Comparison of ENCODE assay signal across 8 cellular contexts in genomic region chr15:89017370-89018066, GRCh38.
DNase-seq lines count a peak whose midpoint lies in the region; ATAC-seq and TF ChIP-seq lines count a peak whose summit lies in the region.

No MANE protein-coding gene starts in this region.

- no peaks in the 10 kb centered on the region for H3K36me3 ChIP-seq in left ventricle myocardium inferior

- TF ChIP-seq CTCF in left ventricle myocardium inferior (IDR thresholded peaks at IDR 0.05; ENCODE audit: borderline replicate concordance) = peak; percentile 85
- peak; percentile 88 for TF ChIP-seq CTCF in progenitor cell of endocrine pancreas (IDR thresholded peaks at IDR 0.05; ENCODE audit: unreplicated experiment)
- peak; percentile 93 for TF ChIP-seq CTCF in type B pancreatic cell (conservative IDR thresholded peaks at IDR 0.05)

- peak overlapping the region; percentile 45 to 65 (median 55) for H3K4me3 Mint-ChIP-seq in T-cell
- peak overlapping the region; percentile 34 for H3K4me3 Mint-ChIP-seq in progenitor cell of endocrine pancreas (ENCODE audit: low read depth)
- peak overlapping the region; percentile 75 for H3K4me3 Mint-ChIP-seq in type B pancreatic cell

- H3K27me3 Mint-ChIP-seq in T-cell = peaks cover 4 to 10% of the 10 kb centered on the region in 2 donors
- H3K27me3 Mint-ChIP-seq in progenitor cell of endocrine pancreas = peaks cover 22% of the 10 kb centered on the region
- peaks cover 29% of the 10 kb centered on the region for H3K27me3 Mint-ChIP-seq in type B pancreatic cell

- H3K27ac ChIP-seq in left ventricle myocardium inferior (replicated peaks) = peak overlapping the region; percentile 87

- H3K36me3 Mint-ChIP-seq in T-cell = no peaks in the 10 kb centered on the region
- H3K36me3 Mint-ChIP-seq in progenitor cell of endocrine pancreas (ENCODE audit: insufficient read depth) = no peaks in the 10 kb centered on the region
- no peaks in the 10 kb centered on the region for H3K36me3 Mint-ChIP-seq in type B pancreatic cell

- H3K9me3 Mint-ChIP-seq in T-cell (no peaks in the 10 kb centered on the region), progenitor cell of endocrine pancreas (ENCODE audit: low read depth) (peaks cover 7% of the 10 kb centered on the region), type B pancreatic cell (peaks cover 9% of the 10 kb centered on the region)

- H3K27ac Mint-ChIP-seq in T-cell (peak overlapping the region; percentile 53 to 76), progenitor cell of endocrine pancreas (no peak overlapping the region), type B pancreatic cell (peak overlapping the region; percentile 48)

- peaks cover 8 to 13% (median 8%) of the 10 kb centered on the region in 3 donors for H3K4me1 Mint-ChIP-seq in T-cell
- peaks cover 13% of the 10 kb centered on the region for H3K4me1 Mint-ChIP-seq in progenitor cell of endocrine pancreas (ENCODE audit: low read depth)
- H3K4me1 Mint-ChIP-seq in type B pancreatic cell (ENCODE audit: unreplicated experiment) = peaks cover 10% of the 10 kb centered on the region

- POLR2A ChIA-PET in T-cell (lab: Charles Lee) = no interaction called here

- CTCF ChIA-PET in T-cell (lab: Charles Lee) = interaction anchor here (0.9 to 1.6 kb wide), 5 partner anchors 113 to 125 kb away, joined by 3 to 8 read pairs (median 4); partner anchors contain the start of gene HAPLN3 (in 1 of the 2)

- no peaks in the 10 kb centered on the region for H3K9me3 ChIP-seq in left ventricle myocardium inferior (replicated peaks)

- H3K27me3 ChIP-seq in left ventricle myocardium inferior (ENCODE audit: low read depth) = no peaks in the 10 kb centered on the region

- H3K4me3 ChIP-seq in left ventricle myocardium inferior = peak overlapping the region; percentile 56

- peaks cover 41% of the 10 kb centered on the region for H3K4me1 ChIP-seq in left ventricle myocardium inferior

- ATAC-seq in GM21619 (IDR thresholded peaks at IDR 0.05; ENCODE audit: unreplicated experiment) (peak; percentile 73), T-cell (replicated peaks in 1 of 4) (peak; percentile 93 to 95 (median 94))

- peak; percentile 68 for DNase-seq in CD1c-positive myeloid dendritic cell (ENCODE audit: extremely low spot score)
- DNase-seq in NAMALWA (ENCODE audit: low spot score) = peak; percentile 86
- DNase-seq in T-cell = peak; percentile 56 to 92 (median 82)
- DNase-seq in amniotic epithelial cell (ENCODE audit: low read depth) = peak; percentile 67
- peak; percentile 78 for DNase-seq in left ventricle myocardium inferior
- DNase-seq in progenitor cell of endocrine pancreas (ENCODE audit: low spot score, unreplicated experiment) = peak; percentile 82
- peak; percentile 85 for DNase-seq in type B pancreatic cell (ENCODE audit: extremely low spot score, unreplicated experiment)

- intact Hi-C loops in left ventricle myocardium inferior (cut with micrococcal nuclease) = loop anchor here (5.0 kb wide), 1 partner anchor 115 kb away; no protein-coding TSS in a partner anchor

Comparison
In these comparisons a context has a peak if more than half of its experiments do, and no peak if none do; other contexts are left out.
1. Peak in every context shown above with its lines: DNase-seq, ATAC-seq, H3K4me3 ChIP-seq and H3K27ac ChIP-seq.